In genomic region chr3:135869439-135870105, GRCh38 we compare ENCODE assay signal across 12 cellular contexts.
"Had no signal": no experiment of that assay in that cellular context is flagged by ENCODE, and none has a peak within 500 bp of the region (broad histone marks: within the 10 kb centered on the region; RNA-seq: fewer than 3 reads in every experiment).

No MANE protein-coding gene starts in this region.

- H3K27me3 ChIP-seq: tibial nerve had no signal

- H3K4me1 ChIP-seq: tibial nerve had no signal

- H3K36me3 ChIP-seq: tibial nerve had no signal

- H3K4me3 ChIP-seq: tibial nerve had no signal

- DNase-seq: activated B cell treated with CpG ODN at 0.5 μM for 24 hours; activated CD4-positive, alpha-beta T cell treated with anti-CD3 and anti-CD28 coated beads, Interleukin-2, amount 10 ng/mL, durations not matched to agents 24 days and 14 days; activated naive CD4-positive, alpha-beta T cell treated with anti-CD3 and anti-CD28 coated beads, Interleukin-2, amount 10 ng/mL, durations not matched to agents 7 days and 5 days; activated T-cell treated with anti-CD3 and anti-CD28 coated beads for 4 hours; cortex of kidney; effector CD8-positive, alpha-beta T cell; hypothalamus; left cardiac atrium; natural killer cell; right cardiac atrium had no signal

- H3K27ac ChIP-seq: tibial nerve had no signal

- ATAC-seq: left cardiac atrium; natural killer cell; right cardiac atrium; stimulated activated memory B cell treated with anti-CD40 and anti-IgM and Interleukin-4, amounts not matched to agents 10 μg/mL and 1 μg/mL and 100 μg/mL, for 72 hours had no signal
